In genomic region chr12:103634732-103635131, GRCh38 we compare ENCODE assay signal across 27 cellular contexts. TPM values are rescaled to one million over a fixed set of nuclear protein-coding genes. Genes with fewer than 3 reads are reported as not detected.
"Had no signal": no experiment of that assay in that cellular context is flagged by ENCODE, and none has a peak within 500 bp of the region (broad histone marks: within the 10 kb centered on the region; RNA-seq: fewer than 3 reads in every experiment).

No MANE protein-coding gene starts in this region.

- DNase-seq: stimulated activated CD4-positive, alpha-beta T cell treated with anti-CD3 and anti-CD28 coated beads, Interleukin-2, amount 100 ng/mL, for 48 hours; stimulated activated CD4-positive, alpha-beta T cell treated with anti-CD3 and anti-CD28 coated beads, Interleukin-4, amount 100 ng/mL, for 1 hour; stimulated activated CD4-positive, alpha-beta T cell treated with anti-CD3 and anti-CD28 coated beads, Interleukin-4, amount 100 ng/mL, for 24 hours; stimulated activated CD4-positive, alpha-beta T cell treated with anti-CD3 and anti-CD28 coated beads, Interleukin-4, amount 100 ng/mL, for 4 hours; stimulated activated CD8-positive, alpha-beta memory T cell treated with anti-CD3 and anti-CD28 coated beads, Interleukin-4, amount 100 ng/mL, for 48 hours; stimulated activated naive B cell treated with anti-CD40 and anti-IgM and Interleukin-4, amounts not matched to agents 10 μg/mL and 1 μg/mL and 100 μg/mL, for 72 hours; stimulated activated naive CD4-positive, alpha-beta T cell; stimulated activated naive CD4-positive, alpha-beta T cell treated with Interleukin-2 at 50 U/mL for 16 hours; stimulated activated naive CD8-positive, alpha-beta T cell treated with anti-CD3 and anti-CD28 coated beads, Interleukin-15, amount 100 ng/mL, for 72 hours; stimulated activated naive CD8-positive, alpha-beta T cell treated with anti-CD3 and anti-CD28 coated beads, Interleukin-15, Interleukin-2, amounts not matched to agents 100 U/mL and 50 U/mL, for 24 hours; stomach; substantia nigra; testis; thyroid gland; tibial artery; transverse colon; trophoblast cell; upper lobe of right lung; uterus had no signal

- H3K27me3 ChIP-seq: stomach, testis, thyroid gland, tibial artery, tibial nerve, transverse colon, upper lobe of left lung, upper lobe of right lung, uterus, vagina had no signal

- H3K36me3 ChIP-seq: stomach, suprapubic skin, thoracic aorta, thyroid gland, tibial artery, tibial nerve, transverse colon, upper lobe of left lung, upper lobe of right lung, uterus, vagina had no signal

- H3K4me1 ChIP-seq: stomach, suprapubic skin, testis, thyroid gland, tibial artery, tibial nerve, transverse colon, upper lobe of left lung, upper lobe of right lung, uterus, vagina had no signal

- FAIRE-seq: urothelium cell line had no signal

- ATAC-seq: stimulated activated memory B cell treated with anti-CD40 and anti-IgM and Interleukin-4, amounts not matched to agents 10 μg/mL and 1 μg/mL and 100 μg/mL, for 72 hours; stimulated activated naive B cell treated with anti-CD40 and anti-IgM and Interleukin-4, amounts not matched to agents 10 μg/mL and 1 μg/mL and 100 μg/mL, for 72 hours; stimulated activated naive CD8-positive, alpha-beta T cell treated with anti-CD3 and anti-CD28 coated beads, Interleukin-15, Interleukin-2, amounts not matched to agents 100 U/mL and 50 U/mL, for 24 hours; upper lobe of right lung had no signal

- H3K4me3 ChIP-seq: stomach, suprapubic skin, testis, thoracic aorta, thyroid gland, tibial artery, tibial nerve, transverse colon, upper lobe of left lung, upper lobe of right lung, uterus, vagina had no signal

- H3K27ac ChIP-seq: stomach, suprapubic skin, testis, thoracic aorta, thyroid gland, tibial artery, tibial nerve, transverse colon, upper lobe of left lung, upper lobe of right lung, uterus, vagina had no signal

- H3K9me3 ChIP-seq: suprapubic skin, testis, thyroid gland, transverse colon, upper lobe of right lung, uterus, vagina had no signal

RNA-seq across cellular contexts. Expression of gene STAB2, which starts 47.7 kb away (rescaled TPM):
- total RNA-seq: temporal lobe, thoracic aorta had no signal
